ENCODE assay signal across 12 cellular contexts in genomic region chr5:38660194-38660668, GRCh38.
DNase-seq lines count a peak whose midpoint lies in the region; ATAC-seq and TF ChIP-seq lines count a peak whose summit lies in the region.
"Had no signal": no experiment of that assay in that cellular context is flagged by ENCODE, and none has a peak within 500 bp of the region (broad histone marks: within the 10 kb centered on the region; RNA-seq: fewer than 3 reads in every experiment).

No MANE protein-coding gene starts in this region.

- H3K4me1 Mint-ChIP-seq in chondrocyte (ENCODE audit: low read depth), result peaks cover 4% of the 10 kb centered on the region
- H3K4me1 Mint-ChIP-seq in neural crest cell, result peaks cover 10% of the 10 kb centered on the region

- H3K36me3 Mint-ChIP-seq in chondrocyte (ENCODE audit: low read depth), result no peaks in the 10 kb centered on the region
- H3K36me3 Mint-ChIP-seq in neural crest cell (ENCODE audit: low read depth), result no peaks in the 10 kb centered on the region

- H3K9me3 Mint-ChIP-seq in chondrocyte (ENCODE audit: low read depth) (no peaks in the 10 kb centered on the region), neural crest cell (peaks cover 3% of the 10 kb centered on the region)
- H3K9me3 Mint-ChIP-seq: activated T-helper 2 cell treated with anti-CD3 and anti-CD28 coated beads, Interferon-gamma antibody, Interleukin-2, Interleukin-4, amounts not matched to agents 10 μg/mL and 5 μg/mL and 100 μg/mL, durations not matched to agents 14 hours and 24 hours and 36 hours had no signal

- no peak overlapping the region for H3K27ac ChIP-seq in HEK293 (ENCODE audit: extremely low read depth, low read depth, low read length)
- H3K27ac ChIP-seq: SJSA1 had no signal

- no peak overlapping the region for H3K4me3 ChIP-seq in HEK293 (ENCODE audit: low read depth, low read length)
- H3K4me3 ChIP-seq: SJSA1 had no signal

- CTCF ChIA-PET in HEK293 (lab: Yijun Ruan, JAX), result interaction anchor here (0.8 to 1.1 kb wide), 3 partner anchors 10 to 1978 kb away, joined by 3 to 4 read pairs (median 3); no protein-coding TSS in a partner anchor

- no peak for ATAC-seq in GM18519 (IDR thresholded peaks at IDR 0.05; ENCODE audit: low FRiP score, unreplicated experiment)
- ATAC-seq: HCT116 had no signal

- H3K36me3 ChIP-seq in HEK293 (ENCODE audit: control insufficient read depth in 2 of 2, insufficient read depth in 1 of 2, low read length in 2 of 2), result no peaks in the 10 kb centered on the region
- H3K36me3 ChIP-seq: SJSA1 had no signal

- POLR2A ChIA-PET in HEK293 (lab: Yijun Ruan, JAX), result no interaction called here

- H3K4me1 ChIP-seq in HEK293 (ENCODE audit: control insufficient read depth, insufficient read depth, low read length), result peaks cover 13% of the 10 kb centered on the region

- H3K9me3 ChIP-seq in HEK293 (ENCODE audit: control insufficient read depth, insufficient read depth, low read depth, low read length), result no peaks in the 10 kb centered on the region
- H3K9me3 ChIP-seq: SJSA1 had no signal

- DNase-seq in NCI-H2196 treated with DMSO at 0.1 percent for 48 hours (lab: John Stamatoyannopoulos, UW; ENCODE audit: unreplicated experiment) (peak; percentile 98), chondrocyte (ENCODE audit: low spot score) (no peak), neural crest cell (ENCODE audit: low read depth, low spot score) (no peak), DMS79 treated with DMSO at 0.1 percent for 48 hours (lab: John Stamatoyannopoulos, UW) (no peak), cerebellar nuclear complex (lab: John Stamatoyannopoulos, UW) (no peak)
- DNase-seq in activated effector memory CD4-positive, alpha-beta T cell treated with anti-CD3 and anti-CD28 coated beads, Interleukin-2, amount 50 U/mL, for 16 hours, result no peak
- DNase-seq: posterior cingulate gyrus had no signal

- TF ChIP-seq CTCF in HEK293 (tag by site-specific recombination; IDR thresholded peaks at IDR 0.05) (no peak), chondrocyte (IDR thresholded peaks at IDR 0.05) (no peak), neural crest cell (conservative IDR thresholded peaks at IDR 0.05) (no peak)

- H3K4me3 Mint-ChIP-seq in chondrocyte (ENCODE audit: unreplicated experiment) (peak overlapping the region; percentile 10), neural crest cell (peak overlapping the region; percentile 32)

- H3K27me3 Mint-ChIP-seq in chondrocyte (ENCODE audit: low read depth), result peaks cover 6% of the 10 kb centered on the region
- no peaks in the 10 kb centered on the region for H3K27me3 Mint-ChIP-seq in neural crest cell (ENCODE audit: low read depth)

- H3K27ac Mint-ChIP-seq in chondrocyte (ENCODE audit: unreplicated experiment), result no peak overlapping the region
- H3K27ac Mint-ChIP-seq in neural crest cell (ENCODE audit: unreplicated experiment), result no peak overlapping the region
- H3K27ac Mint-ChIP-seq: activated T-helper 2 cell treated with anti-CD3 and anti-CD28 coated beads, Interferon-gamma antibody, Interleukin-2, Interleukin-4, amounts not matched to agents 10 μg/mL and 5 μg/mL and 100 μg/mL, durations not matched to agents 14 hours and 24 hours and 36 hours had no signal

TF ChIP-seq in HEK293, 187 proteins besides CTCF, POLR2A, EP300 and RAD21 (continues in another document):
- TF ChIP-seq BCL11A (tag by site-specific recombination; IDR thresholded peaks at IDR 0.05; ENCODE audit: low read depth) (no peak), ZNF660 (tag by site-specific recombination; IDR thresholded peaks at IDR 0.05) (peak; percentile 63; the same call in 1 of the 2 replicates), MZF1 (tag by site-specific recombination; IDR thresholded peaks at IDR 0.05; ENCODE audit: borderline replicate concordance) (0 out of 2 replicates have a peak, but pooled peaks have one; percentile 36), ZNF488 (tag by site-specific recombination; IDR thresholded peaks at IDR 0.05) (no peak), ZNF677 (tag by site-specific recombination; IDR thresholded peaks at IDR 0.05) (no peak), ZNF221 (tag by site-specific recombination; IDR thresholded peaks at IDR 0.05; ENCODE audit: borderline replicate concordance) (no peak), ZNF585B (tag by site-specific recombination; IDR thresholded peaks at IDR 0.05) (no peak), KLF16 (tag by site-specific recombination; IDR thresholded peaks at IDR 0.05) (no peak), SP7 (tag by site-specific recombination; IDR thresholded peaks at IDR 0.05) (no peak; the same call in 1 of the 2 replicates), SP2 (tag by site-specific recombination; IDR thresholded peaks at IDR 0.05) (peak; percentile 31; the same call in 1 of the 2 replicates), ZBTB49 (tag by site-specific recombination; IDR thresholded peaks at IDR 0.05; ENCODE audit: low read depth) (no peak), ZNF707 (tag by site-specific recombination; IDR thresholded peaks at IDR 0.05) (no peak), ZNF26 (tag by site-specific recombination; IDR thresholded peaks at IDR 0.05) (no peak), ZNF16 (tag by site-specific recombination; IDR thresholded peaks at IDR 0.05; ENCODE audit: low read depth) (no peak), ZNF48 (tag by site-specific recombination; IDR thresholded peaks at IDR 0.05) (no peak), ZSCAN4 (tag by site-specific recombination; IDR thresholded peaks at IDR 0.05) (no peak), ZNF37A (tag by site-specific recombination; IDR thresholded peaks at IDR 0.05) (no peak)
